Comparison of ENCODE assay signal across 8 cellular contexts in the genomic region with DNA sequence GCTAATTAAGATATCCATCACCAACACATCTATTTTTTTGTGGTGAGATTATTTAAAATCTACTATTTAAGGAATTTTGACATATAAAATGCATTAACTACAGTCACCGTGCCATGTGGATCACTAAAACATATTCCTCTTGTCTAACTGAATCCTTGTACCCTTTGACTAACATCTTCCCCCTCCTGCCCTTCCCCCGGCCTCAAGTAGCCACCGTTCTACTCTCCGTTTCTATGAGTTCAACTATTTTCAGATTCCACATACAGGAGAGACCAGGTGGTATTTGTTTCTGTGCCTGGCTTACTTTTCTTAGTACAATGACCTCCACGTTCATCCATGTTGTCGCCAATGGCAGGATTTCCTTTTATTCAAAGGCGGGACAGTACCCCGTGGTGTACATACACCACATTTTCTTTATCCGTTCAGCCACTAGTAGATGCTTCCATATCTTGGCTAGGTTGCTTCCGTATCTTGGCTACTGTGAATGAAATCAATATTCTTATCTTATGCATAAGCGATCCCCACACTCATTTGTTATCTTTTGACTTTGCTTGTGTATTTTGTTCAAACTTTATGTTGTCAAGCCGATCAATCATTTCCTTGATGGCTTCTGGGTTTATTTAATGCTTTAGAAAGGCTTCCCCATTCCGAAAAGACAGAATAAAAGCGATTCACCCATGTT.
DNase-seq lines count a peak whose midpoint lies in the region; ATAC-seq and TF ChIP-seq lines count a peak whose summit lies in the region.

No MANE protein-coding gene starts in this region.

- TF ChIP-seq CTCF in neural progenitor cell (IDR thresholded peaks at IDR 0.05): no peak

- H3K4me1 Mint-ChIP-seq in neural progenitor cell: peaks cover 15% of the 10 kb centered on the region

- peak overlapping the region; percentile 70 for H3K4me3 Mint-ChIP-seq in neural progenitor cell

- peak overlapping the region; percentile 90 to 100 (median 94) for H3K4me2 ChIP-seq in BLaER1 treated with 17β-estradiol and CSF1 and Interleukin-3, amounts not matched to agents 10 nM and 100 nM
- H3K4me2 ChIP-seq in neural progenitor cell: peak overlapping the region; percentile 80

- H3K36me3 Mint-ChIP-seq in neural progenitor cell: no peaks in the 10 kb centered on the region

- peaks cover 13% of the 10 kb centered on the region for H3K27me3 Mint-ChIP-seq in neural progenitor cell (ENCODE audit: insufficient read depth, low read depth)

- H3K9me3 Mint-ChIP-seq in neural progenitor cell: no peaks in the 10 kb centered on the region

- no peak for ATAC-seq in HG03196 (IDR thresholded peaks at IDR 0.05; ENCODE audit: unreplicated experiment)

- H3K27ac Mint-ChIP-seq in neural progenitor cell: no peak overlapping the region

- DNase-seq in OCI-M1 (lab: John Stamatoyannopoulos, UW): peak; percentile 35
- peak; percentile 22 to 25 for DNase-seq in erythroblast (lab: John Stamatoyannopoulos, UW)
- DNase-seq in neural progenitor cell (ENCODE audit: low spot score): peak; percentile 24
- DNase-seq in GDM1 (lab: John Stamatoyannopoulos, UW): no peak
- no peak for DNase-seq in NCI-H1048 (lab: John Stamatoyannopoulos, UW)
- DNase-seq in NCI-H1105 (lab: John Stamatoyannopoulos, UW): no peak

- peak overlapping the region; percentile 82 for H2AFZ ChIP-seq in neural progenitor cell (replicated peaks)

- peak overlapping the region; percentile 54 to 77 (median 69); a peak in 20 of 22 replicates for H3K9ac ChIP-seq in BLaER1 treated with 17β-estradiol and CSF1 and Interleukin-3, amounts not matched to agents 10 nM and 100 nM
- H3K9ac ChIP-seq in neural progenitor cell: no peak overlapping the region

- TF ChIP-seq POLR2A in erythroblast (IDR thresholded peaks at IDR 0.05; ENCODE audit: low read length): no peak

- peak overlapping the region in 4 of 11 experiments; percentile 27 to 49 (median 44); a peak in 3 of 22 replicates for H3K27ac ChIP-seq in BLaER1 treated with 17β-estradiol and CSF1 and Interleukin-3, amounts not matched to agents 10 nM and 100 nM
- H3K27ac ChIP-seq in neural progenitor cell: no peak overlapping the region

- no peaks in the 10 kb centered on the region for H3K79me2 ChIP-seq in neural progenitor cell (ENCODE audit: low read depth)

- H3K4me1 ChIP-seq in BLaER1 treated with 17β-estradiol and CSF1 and Interleukin-3, amounts not matched to agents 10 nM and 100 nM: peaks cover 17 to 47% (median 31%) of the 10 kb centered on the region in 10 experiments; a peak in 19 of 20 replicates
- peaks cover 8% of the 10 kb centered on the region for H3K4me1 ChIP-seq in neural progenitor cell

- no peaks in the 10 kb centered on the region for H3F3A ChIP-seq in neural progenitor cell (ENCODE audit: low read depth)

- peak overlapping the region; percentile 57 to 74 (median 64) for H3K4me3 ChIP-seq in BLaER1 treated with 17β-estradiol and CSF1 and Interleukin-3, amounts not matched to agents 10 nM and 100 nM
- peak overlapping the region; percentile 52 for H3K4me3 ChIP-seq in neural progenitor cell

- no peaks in the 10 kb centered on the region for H4K20me1 ChIP-seq in BLaER1 treated with 17β-estradiol and CSF1 and Interleukin-3, amounts not matched to agents 10 nM and 100 nM
- H4K20me1 ChIP-seq in neural progenitor cell (ENCODE audit: low read depth): no peaks in the 10 kb centered on the region

- peaks cover 6 to 25% (median 19%) of the 10 kb centered on the region in 11 experiments; a peak in 20 of 22 replicates for H3K27me3 ChIP-seq in BLaER1 treated with 17β-estradiol and CSF1 and Interleukin-3, amounts not matched to agents 10 nM and 100 nM
- peaks cover 39% of the 10 kb centered on the region for H3K27me3 ChIP-seq in neural progenitor cell

- H3K9me3 ChIP-seq in BLaER1 treated with 17β-estradiol and CSF1 and Interleukin-3, amounts not matched to agents 10 nM and 100 nM (replicated peaks in 1 of 11): no peaks in the 10 kb centered on the region
- no peaks in the 10 kb centered on the region for H3K9me3 ChIP-seq in neural progenitor cell (ENCODE audit: low read depth)

- no peaks in the 10 kb centered on the region for H3K36me3 ChIP-seq in BLaER1 treated with 17β-estradiol and CSF1 and Interleukin-3, amounts not matched to agents 10 nM and 100 nM
- H3K36me3 ChIP-seq in neural progenitor cell: no peaks in the 10 kb centered on the region

Comparison
In these comparisons a context has a peak if more than half of its experiments do, and no peak if none do; other contexts are left out.
1. DNase-seq: peak in OCI-M1 (single experiment), erythroblast (2 of 2) and neural progenitor cell (single experiment); none in GDM1 (single experiment), NCI-H1048 (single experiment) and NCI-H1105 (single experiment).